Comparison of ENCODE assay signal across 8 cellular contexts in the genomic region with DNA sequence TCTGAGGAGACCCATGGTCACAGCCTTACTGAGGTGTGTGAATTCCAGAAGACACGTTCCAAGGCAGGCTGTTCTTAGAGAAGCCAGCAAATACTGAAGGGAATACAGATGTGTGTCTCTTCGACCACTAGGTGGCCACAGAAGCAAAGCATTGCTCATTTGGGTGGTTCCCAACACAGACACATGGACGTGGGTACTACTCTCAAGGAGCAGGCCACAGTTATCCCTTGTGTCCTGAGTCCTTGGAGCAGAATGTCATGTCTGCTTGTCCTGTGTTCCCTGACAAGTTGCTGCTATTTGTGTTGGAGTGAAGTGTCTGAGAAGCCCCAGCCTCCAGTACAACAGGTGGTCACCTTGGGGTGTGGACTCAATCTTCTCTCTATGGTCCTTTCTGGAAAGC. TPM values are rescaled to one million over a fixed set of nuclear protein-coding genes. Genes with fewer than 3 reads are reported as not detected.
DNase-seq lines count a peak whose midpoint lies in the region; ATAC-seq and TF ChIP-seq lines count a peak whose summit lies in the region.

No MANE protein-coding gene starts in this region.

- DNase-seq in NCI-H524 (lab: John Stamatoyannopoulos, UW), result peak; percentile 54 to 74
- DNase-seq in NCI-H524 treated with DMSO at 0.1 percent for 48 hours (lab: John Stamatoyannopoulos, UW), result no peak
- DNase-seq in LoVo (ENCODE audit: low spot score), result peak; percentile 49
- DNase-seq in SK-N-SH, result peak; percentile 73
- peak; percentile 57 for DNase-seq in activated naive CD8-positive, alpha-beta T cell treated with anti-CD3 and anti-CD28 coated beads, Interleukin-2, amount 50 U/mL, for 24 hours
- peak in 4 of 5 donors; percentile 57 to 66 (median 61) for DNase-seq in heart left ventricle
- peak; percentile 77 for DNase-seq in renal cortical epithelial cell (ENCODE audit: low read depth)

- intact Hi-C loops in heart left ventricle (cut with DNase I), result loop anchor here (1.0 to 10.0 kb wide), 9 partner anchors 36 to 451 kb away; partner anchors contain the start of gene SEC14L5 (in 2 of the 10)

- CTCF ChIA-PET in SK-N-SH (lab: Yijun Ruan, JAX), result interaction anchor here (0.6 to 11.4 kb wide), 33 partner anchors 8 to 449 kb away, joined by 3 to 182 read pairs (median 5); partner anchors contain the start of genes C16orf96 and HMOX2

- WGBS in SK-N-SH (ENCODE audit: low lambda C conversion rate), result 8% methylated on average over 3 of the region's 3 CpGs
- 0 to 6% (median 3%) methylated on average over 3 of the region's 3 CpGs for WGBS in heart left ventricle, 4 donors

- no peak overlapping the region for H2AFZ ChIP-seq in SK-N-SH (ENCODE audit: low read depth)

- H3K9me3 Mint-ChIP-seq in activated naive CD8-positive, alpha-beta T cell treated with anti-CD3 and anti-CD28 coated beads, Interleukin-2, amount 50 U/mL, for 24 hours, result no peaks in the 10 kb centered on the region

- no peak for TF ChIP-seq EP300 in SK-N-SH (IDR thresholded peaks at IDR 0.05; ENCODE audit: borderline replicate concordance in 1 of 2, low read depth in 1 of 2, low read length in 1 of 2)

- H3K27ac ChIP-seq in SK-N-SH (ENCODE audit: low read depth in 2 of 2, low read length in 1 of 2), result no peak overlapping the region
- peak overlapping the region in 3 of 12 donors; percentile 21 to 84 (median 38) for H3K27ac ChIP-seq in heart left ventricle

- peaks cover 37% of the 10 kb centered on the region for H3K79me2 ChIP-seq in SK-N-SH (ENCODE audit: insufficient read depth)

- H3K27me3 ChIP-seq in SK-N-SH (ENCODE audit: insufficient read depth), result no peaks in the 10 kb centered on the region
- H3K27me3 ChIP-seq in heart left ventricle, result no peaks in the 10 kb centered on the region

- no peaks in the 10 kb centered on the region for H3K9me3 ChIP-seq in SK-N-SH
- no peaks in the 10 kb centered on the region for H3K9me3 ChIP-seq in heart left ventricle

- H3K4me3 ChIP-seq in SK-N-SH (ENCODE audit: low read depth in 2 of 2, low read length in 1 of 2) (peak overlapping the region in 1 of 2 experiments; percentile 38; a peak in 1 of 4 replicates), heart left ventricle (no peak overlapping the region)

- POLR2A ChIA-PET in SK-N-SH (lab: Yijun Ruan, JAX), result interaction anchor here (0.7 kb wide), 1 partner anchor 115 kb away, joined by 4 read pairs; no protein-coding TSS in a partner anchor

- TF ChIP-seq RAD21 in SK-N-SH (IDR thresholded peaks at IDR 0.05; ENCODE audit: low read length), result peak; percentile 90

- H3K27me3 Mint-ChIP-seq in activated naive CD8-positive, alpha-beta T cell treated with anti-CD3 and anti-CD28 coated beads, Interleukin-2, amount 50 U/mL, for 24 hours, result no peaks in the 10 kb centered on the region

- no peaks in the 10 kb centered on the region for H3K9me2 ChIP-seq in SK-N-SH

- TF ChIP-seq CTCF in SK-N-SH (IDR thresholded peaks at IDR 0.05), result peak; percentile 81
- TF ChIP-seq CTCF in heart left ventricle (IDR thresholded peaks at IDR 0.05), result peak; percentile 71 to 87 (median 80)

- peaks cover 21% of the 10 kb centered on the region for H3K36me3 Mint-ChIP-seq in activated naive CD8-positive, alpha-beta T cell treated with anti-CD3 and anti-CD28 coated beads, Interleukin-2, amount 50 U/mL, for 24 hours (ENCODE audit: low read depth)

- no peaks in the 10 kb centered on the region for H4K20me1 ChIP-seq in SK-N-SH (ENCODE audit: insufficient read depth)

- TF ChIP-seq POLR2A in heart left ventricle (IDR thresholded peaks at IDR 0.05), result no peak

- H3F3A ChIP-seq in SK-N-SH (replicated peaks; ENCODE audit: insufficient read depth), result peaks cover under 1% of the 10 kb centered on the region

- peaks cover 3 to 4% of the 10 kb centered on the region in 2 experiments; a peak in 3 of 4 replicates for H3K4me1 ChIP-seq in SK-N-SH (ENCODE audit: control insufficient read depth in 1 of 2, insufficient read depth in 2 of 2, low read depth in 1 of 2, low read length in 1 of 2)
- H3K4me1 ChIP-seq in heart left ventricle, result peaks cover 0 to 51% (median 26%) of the 10 kb centered on the region in 12 donors

- H3K4me3 Mint-ChIP-seq in activated naive CD8-positive, alpha-beta T cell treated with anti-CD3 and anti-CD28 coated beads, Interleukin-2, amount 50 U/mL, for 24 hours, result no peak overlapping the region

- no peak overlapping the region for H3K9ac ChIP-seq in SK-N-SH

- H3K4me2 ChIP-seq in SK-N-SH, result no peak overlapping the region

- H3K4me1 Mint-ChIP-seq in activated naive CD8-positive, alpha-beta T cell treated with anti-CD3 and anti-CD28 coated beads, Interleukin-2, amount 50 U/mL, for 24 hours, result peaks cover 46% of the 10 kb centered on the region

- H3K36me3 ChIP-seq in SK-N-SH (replicated peaks in 1 of 2; ENCODE audit: control insufficient read depth in 1 of 2, insufficient read depth in 2 of 2, low read length in 1 of 2) (peaks cover 12 to 39% of the 10 kb centered on the region in 2 experiments), heart left ventricle (peaks cover 0 to 62% (median 49%) of the 10 kb centered on the region in 9 donors)

- ATAC-seq in activated naive CD8-positive, alpha-beta T cell treated with anti-CD3 and anti-CD28 coated beads, Interleukin-2, amount 50 U/mL, for 24 hours, result peak; percentile 81
- peak; percentile 69 to 77 (median 70) for ATAC-seq in heart left ventricle
- ATAC-seq in GM18870 (IDR thresholded peaks at IDR 0.05; ENCODE audit: unreplicated experiment), result no peak

- peak overlapping the region; percentile 80 for H3K27ac Mint-ChIP-seq in activated naive CD8-positive, alpha-beta T cell treated with anti-CD3 and anti-CD28 coated beads, Interleukin-2, amount 50 U/mL, for 24 hours

TF ChIP-seq in SK-N-SH, 30 proteins besides CTCF, POLR2A, EP300 and RAD21:
- peak; percentile 48; the same call in 1 of the 2 replicates for TF ChIP-seq MXI1 (IDR thresholded peaks at IDR 0.05; ENCODE audit: low read depth, low read length)
- TF ChIP-seq FOXJ3 (CRISPR knock-in tag; IDR thresholded peaks at IDR 0.05), result no peak
- TF ChIP-seq SMC3 (IDR thresholded peaks at IDR 0.05; ENCODE audit: low read depth, low read length), result peak; percentile 60
TF ChIP-seq in SK-N-SH: peak in this region for 2.

RNA-seq across cellular contexts. Expression of gene HMOX2, which starts 30.3 kb away (rescaled TPM):
- 65.1 and 75.5 TPM in 2 replicates for polyA plus RNA-seq in SK-N-SH (2012; rRNA removed)
- 48.4 and 62.0 TPM in 2 replicates for polyA plus RNA-seq in SK-N-SH (2012; cell fraction: cytosol; rRNA removed)
- polyA plus RNA-seq in SK-N-SH (2012; cell fraction: nucleus; rRNA removed), result 62.6 and 64.9 TPM in 2 replicates
- 100 to 1,000 TPM in 5 of 9 donors, 10 to 100 TPM in 4; 60.6 to 250 (median 117) TPM for total RNA-seq in heart left ventricle
- polyA plus RNA-seq in heart left ventricle, result 100 to 1,000 TPM; 113 to 245 TPM
- 71.0 and 97.9 TPM in 2 replicates for total RNA-seq in renal cortical epithelial cell

RNA-seq across cellular contexts. Expression of gene NMRAL1, which starts 32.0 kb away (rescaled TPM):
- polyA plus RNA-seq in SK-N-SH (2012; rRNA removed), result 99.9 and 102 TPM in 2 replicates
- polyA plus RNA-seq in SK-N-SH (2012; cell fraction: cytosol; rRNA removed), result 50.3 and 72.4 TPM in 2 replicates
- polyA plus RNA-seq in SK-N-SH (2012; cell fraction: nucleus; rRNA removed), result 97.1 and 185 TPM in 2 replicates
- 10 to 100 TPM; 12.0 to 47.5 (median 23.4) TPM for total RNA-seq in heart left ventricle
- polyA plus RNA-seq in heart left ventricle, result 10 to 100 TPM; 25.4 to 28.0 TPM
- 49.8 and 121 TPM in 2 replicates for total RNA-seq in renal cortical epithelial cell

RNA-seq across cellular contexts. Expression of gene CDIP1, which starts 32.1 kb away (rescaled TPM):
- 19.4 and 30.2 TPM in 2 replicates for polyA plus RNA-seq in SK-N-SH (2012; rRNA removed)
- polyA plus RNA-seq in SK-N-SH (2012; cell fraction: cytosol; rRNA removed), result 17.6 and 23.3 TPM in 2 replicates
- 33.9 and 39.3 TPM in 2 replicates for polyA plus RNA-seq in SK-N-SH (2012; cell fraction: nucleus; rRNA removed)
- 10 to 100 TPM; 44.6 to 51.1 (median 46.4) TPM for total RNA-seq in heart left ventricle
- 10 to 100 TPM; 33.3 to 44.6 TPM for polyA plus RNA-seq in heart left ventricle
- total RNA-seq in renal cortical epithelial cell, result 9.6 and 27.4 TPM in 2 replicates

RNA-seq across cellular contexts. Expression of gene C16orf96, which starts 49.7 kb away (rescaled TPM):
- polyA plus RNA-seq in SK-N-SH (2012; rRNA removed), result 0.05 TPM in 2 replicates
- polyA plus RNA-seq in SK-N-SH (2012; cell fraction: cytosol; rRNA removed), result 0.04 and 0.05 TPM in 2 replicates
- polyA plus RNA-seq in SK-N-SH (2012; cell fraction: nucleus; rRNA removed), result 0.41 and 0.47 TPM in 2 replicates
- total RNA-seq in heart left ventricle, result under 1 TPM in 7 of 9 donors, not detected in 2; 0.05 to 0.19 (median 0.15) TPM
- under 1 TPM; 0.01 to 0.04 TPM for polyA plus RNA-seq in heart left ventricle
- 0.10 TPM in 1 of 2 replicates, not detected in the other for total RNA-seq in renal cortical epithelial cell
